ENCODE assay signal across 10 cellular contexts in the genomic region with DNA sequence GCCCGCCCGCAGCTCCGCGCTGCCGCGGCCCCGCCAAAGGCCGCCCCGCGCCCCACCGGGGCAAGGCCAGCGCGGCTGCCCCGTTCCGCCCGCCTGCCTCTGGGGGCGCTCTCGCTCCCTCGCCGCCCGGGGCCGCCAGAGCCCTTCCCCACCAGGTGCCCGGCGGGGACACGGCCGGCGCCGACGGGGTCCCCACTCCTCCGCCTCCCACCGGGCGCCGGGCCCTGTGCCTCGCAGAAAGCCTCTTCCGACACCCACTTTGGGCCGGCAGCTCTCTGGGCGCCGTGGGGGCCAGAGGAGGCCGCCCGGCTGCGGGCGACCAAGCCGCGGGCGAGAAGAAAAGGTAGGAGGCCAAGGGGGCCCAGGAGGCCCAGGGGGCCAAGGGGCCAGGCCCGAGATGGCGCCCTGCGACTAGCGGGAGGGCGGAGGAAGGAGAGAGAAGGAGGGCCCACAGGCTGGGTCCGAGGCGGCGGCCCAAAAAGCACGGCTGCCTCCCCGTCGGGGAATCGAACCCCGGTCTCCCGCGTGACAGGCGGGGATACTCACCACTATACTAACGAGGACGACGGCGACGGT. TPM values are rescaled to one million over a fixed set of nuclear protein-coding genes. Genes with fewer than 3 reads are reported as not detected.
DNase-seq lines count a peak whose midpoint lies in the region; ATAC-seq and TF ChIP-seq lines count a peak whose summit lies in the region.
"Not testable (repeated sequence)": the region's sequence is repeated elsewhere in the genome, so short reads cannot be mapped to it uniquely, and the experiment has no call there.
"Had no signal": no experiment of that assay in that cellular context is flagged by ENCODE, and none has a peak within 500 bp of the region (broad histone marks: within the 10 kb centered on the region; RNA-seq: fewer than 3 reads in every experiment).

No MANE protein-coding gene starts in this region.

- DNase-seq in activated B cell treated with CpG ODN at 0.5 μM for 24 hours, left ventricle myocardium superior, upper lobe of left lung: not testable (repeated sequence)

- ATAC-seq in GM18867 (IDR thresholded peaks at IDR 0.05; ENCODE audit: unreplicated experiment) (peak; percentile 32), GM19467 (IDR thresholded peaks at IDR 0.05; ENCODE audit: unreplicated experiment) (peak; percentile 24), HG02571 (IDR thresholded peaks at IDR 0.05; ENCODE audit: unreplicated experiment) (peak; percentile 28), HG03039 (IDR thresholded peaks at IDR 0.05; ENCODE audit: unreplicated experiment) (peak; percentile 29), HG03442 (IDR thresholded peaks at IDR 0.05; ENCODE audit: unreplicated experiment) (peak; percentile 29), activated B cell treated with CpG ODN at 0.5 μM for 24 hours (ENCODE audit: low read depth) (peak; percentile 18), left ventricle myocardium superior (peak; percentile 6), upper lobe of left lung (ENCODE audit: low FRiP score in 2 of 2) (peak; percentile 20 to 38)

- H3K4me3 ChIP-seq in upper lobe of left lung, result not testable (repeated sequence)

- no CpG with 5 or more reads among the region's 66 CpGs for WGBS in upper lobe of left lung, 2 donors

- not testable (repeated sequence) for H3K4me1 ChIP-seq in upper lobe of left lung

- CTCF ChIA-PET in activated B cell treated with CpG ODN at 0.5 μM for 24 hours (lab: Charles Lee), result not testable (repeated sequence)

- not testable (repeated sequence) for H3K9me3 ChIP-seq in upper lobe of left lung

- POLR2A ChIA-PET in activated B cell treated with CpG ODN at 0.5 μM for 24 hours (lab: Charles Lee), result not testable (repeated sequence)

- H3K27ac Mint-ChIP-seq in activated B cell treated with CpG ODN at 0.5 μM for 24 hours, result not testable (repeated sequence)

- peaks cover 25% of the 10 kb centered on the region for H3K27me3 Mint-ChIP-seq in activated B cell treated with CpG ODN at 0.5 μM for 24 hours

- H3K36me3 ChIP-seq in upper lobe of left lung, result not testable (repeated sequence)

- not testable (repeated sequence) for H3K36me3 Mint-ChIP-seq in activated B cell treated with CpG ODN at 0.5 μM for 24 hours (ENCODE audit: low read depth)

- intact Hi-C loops in activated B cell treated with CpG ODN at 0.5 μM for 24 hours (cut with micrococcal nuclease); left ventricle myocardium superior (cut with micrococcal nuclease): not testable (repeated sequence)

- not testable (repeated sequence) for TF ChIP-seq EP300 in upper lobe of left lung (IDR thresholded peaks at IDR 0.05)

- not testable (repeated sequence) for TF ChIP-seq POLR2A in upper lobe of left lung (IDR thresholded peaks at IDR 0.05)

- not testable (repeated sequence) for TF ChIP-seq CTCF in activated B cell treated with CpG ODN at 0.5 μM for 24 hours (IDR thresholded peaks at IDR 0.05); upper lobe of left lung (IDR thresholded peaks at IDR 0.05)

- peaks cover 11% of the 10 kb centered on the region for H3K4me1 Mint-ChIP-seq in activated B cell treated with CpG ODN at 0.5 μM for 24 hours

- not testable (repeated sequence) for H3K27me3 ChIP-seq in upper lobe of left lung

- H3K9me3 Mint-ChIP-seq in activated B cell treated with CpG ODN at 0.5 μM for 24 hours, result not testable (repeated sequence)

- H3K27ac ChIP-seq in upper lobe of left lung, result not testable (repeated sequence)

- not testable (repeated sequence) for H3K4me3 Mint-ChIP-seq in activated B cell treated with CpG ODN at 0.5 μM for 24 hours

RNA-seq across cellular contexts. Expression of a gene that starts 35.2 kb away (rescaled TPM):
- total RNA-seq in activated B cell treated with CpG ODN at 0.5 μM for 24 hours (6.2 and 8.6 TPM in 2 replicates), left ventricle myocardium superior (19.9 TPM), upper lobe of left lung (100 to 1,000 TPM in 4 of 6 donors, 10 to 100 TPM in 2; 94.6 to 273 (median 160) TPM)
- total RNA-seq: activated CD4-positive, alpha-beta T cell treated with anti-CD3 and anti-CD28 coated beads, Interleukin-2, amount 10 ng/mL, durations not matched to agents 7 days and 5 days; MCF 10A had no signal

RNA-seq across cellular contexts. Expression of a gene that starts 54.3 kb away (rescaled TPM):
- total RNA-seq in activated B cell treated with CpG ODN at 0.5 μM for 24 hours, result 4.0 and 4.5 TPM in 2 replicates
- 1.1 TPM for total RNA-seq in left ventricle myocardium superior
- 10 to 100 TPM; 10.8 to 37.7 (median 15.9) TPM for total RNA-seq in upper lobe of left lung
